ENCODE assay signal across 28 cellular contexts in genomic region chr3:87324609-87325008, GRCh38. TPM values are rescaled to one million over a fixed set of nuclear protein-coding genes. Genes with fewer than 3 reads are reported as not detected.
DNase-seq lines count a peak whose midpoint lies in the region; ATAC-seq lines count a peak whose summit lies in the region.
"Had no signal": no experiment of that assay in that cellular context is flagged by ENCODE, and none has a peak within 500 bp of the region (broad histone marks: within the 10 kb centered on the region; RNA-seq: fewer than 3 reads in every experiment).

No MANE protein-coding gene starts in this region.

- ATAC-seq in sciatic nerve, result peak; percentile 10
- ATAC-seq in stimulated activated naive CD8-positive, alpha-beta T cell treated with anti-CD3 and anti-CD28 coated beads, Interleukin-15, Interleukin-2, amounts not matched to agents 100 U/mL and 50 U/mL, for 24 hours, result no peak
- ATAC-seq: A549; CD8-positive, alpha-beta T cell had no signal

- intact Hi-C loops in posterior vena cava (cut with DNase I) (no loop called here), sciatic nerve (cut with DNase I) (no loop called here)

- DNase-seq in posterior vena cava (ENCODE audit: low spot score), result peak; percentile 64
- DNase-seq in sciatic nerve (ENCODE audit: low spot score), result no peak
- no peak for DNase-seq in stimulated activated naive CD8-positive, alpha-beta T cell treated with anti-CD3 and anti-CD28 coated beads, Interleukin-15, Interleukin-2, amounts not matched to agents 100 U/mL and 50 U/mL, for 24 hours
- DNase-seq in NCI-H187 (lab: John Stamatoyannopoulos, UW), result no peak
- DNase-seq: 8988T; ACHN; AML-193; BE2C; C1 segment of cervical spinal cord; Caco-2; Calu3; CD4-positive, alpha-beta memory T cell; CD4-positive, alpha-beta T cell; CD4-positive, CD25-positive, alpha-beta regulatory T cell; CD8-positive, alpha-beta memory T cell; CD8-positive, alpha-beta T cell; COR-L47; DMS 273 treated with DMSO at 0.1 percent for 48 hours; DMS153; DMS53; DMS79; DMS79 treated with DMSO at 0.1 percent for 48 hours; DND-41; EL had no signal

RNA-seq across cellular contexts. Expression of gene POU1F1, which starts 48.2 kb away (rescaled TPM):
- not detected for total RNA-seq in posterior vena cava
- not detected for total RNA-seq in sciatic nerve
- total RNA-seq: A172; B cell; Caco-2; Calu3; CD4-positive, alpha-beta memory T cell; CD4-positive, alpha-beta T cell; CD4-positive, CD25-positive, alpha-beta regulatory T cell; CD8-positive, alpha-beta memory T cell; CD8-positive, alpha-beta T cell; Daoy had no signal
